Comparison of ENCODE assay signal across 8 cellular contexts in the genomic region with DNA sequence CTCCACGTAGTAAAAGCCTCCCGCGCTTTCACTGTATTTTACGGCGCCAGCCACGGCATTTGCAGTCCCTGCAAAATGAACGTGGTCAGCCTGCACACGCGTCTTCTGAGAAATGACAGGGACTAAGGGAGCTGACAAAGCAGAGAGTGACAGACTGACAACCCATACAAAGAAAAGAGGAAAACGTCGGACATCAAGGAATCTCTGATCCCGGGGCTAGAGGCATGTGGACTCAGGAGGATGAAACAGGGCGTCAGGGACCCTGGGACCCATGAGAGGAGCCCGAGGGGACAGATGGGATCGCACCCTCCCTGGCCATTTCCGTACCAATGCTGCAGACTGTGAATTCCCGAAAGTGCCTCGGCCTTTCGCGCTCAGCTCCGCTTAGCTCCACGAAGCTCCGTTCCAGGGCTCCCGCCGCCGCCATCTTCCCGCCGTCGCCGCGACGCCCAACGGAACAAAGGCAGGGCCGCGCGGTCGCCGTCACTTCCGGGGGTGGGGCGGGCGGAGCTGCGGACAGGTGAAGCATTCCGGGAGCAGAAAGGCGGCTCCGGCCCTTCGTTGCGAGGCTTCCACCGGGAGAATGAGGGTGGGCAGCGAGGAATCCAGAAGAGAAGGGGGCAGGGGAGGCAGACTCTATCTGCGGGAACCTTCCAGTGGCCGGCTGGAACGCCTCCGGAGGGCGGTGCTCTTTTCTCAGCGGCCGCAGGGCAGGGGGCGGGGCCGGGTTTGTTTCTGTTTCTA. TPM values are rescaled to one million over a fixed set of nuclear protein-coding genes. Genes with fewer than 3 reads are reported as not detected.
A peak's percentile ranks its signal among the peaks of the same experiment; 100 is the strongest.
DNase-seq lines count a peak whose midpoint lies in the region; ATAC-seq, FAIRE-seq and TF ChIP-seq lines count a peak whose summit lies in the region.

A gene with protein sequence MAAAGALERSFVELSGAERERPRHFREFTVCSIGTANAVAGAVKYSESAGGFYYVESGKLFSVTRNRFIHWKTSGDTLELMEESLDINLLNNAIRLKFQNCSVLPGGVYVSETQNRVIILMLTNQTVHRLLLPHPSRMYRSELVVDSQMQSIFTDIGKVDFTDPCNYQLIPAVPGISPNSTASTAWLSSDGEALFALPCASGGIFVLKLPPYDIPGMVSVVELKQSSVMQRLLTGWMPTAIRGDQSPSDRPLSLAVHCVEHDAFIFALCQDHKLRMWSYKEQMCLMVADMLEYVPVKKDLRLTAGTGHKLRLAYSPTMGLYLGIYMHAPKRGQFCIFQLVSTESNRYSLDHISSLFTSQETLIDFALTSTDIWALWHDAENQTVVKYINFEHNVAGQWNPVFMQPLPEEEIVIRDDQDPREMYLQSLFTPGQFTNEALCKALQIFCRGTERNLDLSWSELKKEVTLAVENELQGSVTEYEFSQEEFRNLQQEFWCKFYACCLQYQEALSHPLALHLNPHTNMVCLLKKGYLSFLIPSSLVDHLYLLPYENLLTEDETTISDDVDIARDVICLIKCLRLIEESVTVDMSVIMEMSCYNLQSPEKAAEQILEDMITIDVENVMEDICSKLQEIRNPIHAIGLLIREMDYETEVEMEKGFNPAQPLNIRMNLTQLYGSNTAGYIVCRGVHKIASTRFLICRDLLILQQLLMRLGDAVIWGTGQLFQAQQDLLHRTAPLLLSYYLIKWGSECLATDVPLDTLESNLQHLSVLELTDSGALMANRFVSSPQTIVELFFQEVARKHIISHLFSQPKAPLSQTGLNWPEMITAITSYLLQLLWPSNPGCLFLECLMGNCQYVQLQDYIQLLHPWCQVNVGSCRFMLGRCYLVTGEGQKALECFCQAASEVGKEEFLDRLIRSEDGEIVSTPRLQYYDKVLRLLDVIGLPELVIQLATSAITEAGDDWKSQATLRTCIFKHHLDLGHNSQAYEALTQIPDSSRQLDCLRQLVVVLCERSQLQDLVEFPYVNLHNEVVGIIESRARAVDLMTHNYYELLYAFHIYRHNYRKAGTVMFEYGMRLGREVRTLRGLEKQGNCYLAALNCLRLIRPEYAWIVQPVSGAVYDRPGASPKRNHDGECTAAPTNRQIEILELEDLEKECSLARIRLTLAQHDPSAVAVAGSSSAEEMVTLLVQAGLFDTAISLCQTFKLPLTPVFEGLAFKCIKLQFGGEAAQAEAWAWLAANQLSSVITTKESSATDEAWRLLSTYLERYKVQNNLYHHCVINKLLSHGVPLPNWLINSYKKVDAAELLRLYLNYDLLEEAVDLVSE (N-terminal part only) (minus strand): TSS at position 459 of the 744 bp plus-strand sequence. CDS start 32 bp downstream, at position 427.

- TF ChIP-seq CTCF in adrenal gland (IDR thresholded peaks at IDR 0.05) = no peak
- TF ChIP-seq CTCF in type B pancreatic cell (conservative IDR thresholded peaks at IDR 0.05) = no peak

- H3K4me1 ChIP-seq in adrenal gland (replicated peaks in 1 of 2) = peaks cover 8 to 29% of the 10 kb centered on the region in 2 donors

- H3K36me3 Mint-ChIP-seq in T-helper 1 cell treated with Interleukin-12 subunit alpha and Interleukin-12 subunit beta and Interleukin-4 antibody, amounts not matched to agents 30 μg/mL and 1 μg/mL, for 36 hours (ENCODE audit: low read depth) = peaks cover 20% of the 10 kb centered on the region
- H3K36me3 Mint-ChIP-seq in type B pancreatic cell = peaks cover 15% of the 10 kb centered on the region

- TF ChIP-seq POLR2A in GM12891 (IDR thresholded peaks at IDR 0.05; ENCODE audit: low read depth, low read length) (peak; percentile 89), adrenal gland (IDR thresholded peaks at IDR 0.05) (peak; percentile 48 to 70)

- H3K27ac ChIP-seq in adrenal gland = peak within 1 kb of the TSS; percentile 81 to 93 (median 90)

- ATAC-seq in HG02588 (IDR thresholded peaks at IDR 0.05; ENCODE audit: unreplicated experiment) (peak; percentile 80), left cardiac atrium (peak; percentile 94 to 97)

- H3K27me3 Mint-ChIP-seq in T-helper 1 cell treated with Interleukin-12 subunit alpha and Interleukin-12 subunit beta and Interleukin-4 antibody, amounts not matched to agents 30 μg/mL and 1 μg/mL, for 36 hours (ENCODE audit: low read depth) = no peaks in the 10 kb centered on the region
- no peaks in the 10 kb centered on the region for H3K27me3 Mint-ChIP-seq in type B pancreatic cell

- no peaks in the 10 kb centered on the region for H3K9me3 ChIP-seq in adrenal gland (replicated peaks in 1 of 3)

- WGBS in adrenal gland, 4 donors = 0% methylated on average over 20 to 58 of the region's 58 CpGs

- peak within 1 kb of the TSS; percentile 98 for H3K27ac Mint-ChIP-seq in T-helper 1 cell treated with Interleukin-12 subunit alpha and Interleukin-12 subunit beta and Interleukin-4 antibody, amounts not matched to agents 30 μg/mL and 1 μg/mL, for 36 hours
- H3K27ac Mint-ChIP-seq in type B pancreatic cell = peak within 1 kb of the TSS; percentile 99

- peak; percentile 79 for DNase-seq in GM12891 (ENCODE audit: insufficient read length, low spot score)
- peak; percentile 80 for DNase-seq in NCI-H1092 (lab: John Stamatoyannopoulos, UW)
- DNase-seq in adrenal gland = peak; percentile 72 to 88 (median 85)
- DNase-seq in left cardiac atrium = peak; percentile 88
- DNase-seq in posterior cingulate gyrus = peak; percentile 80 to 98 (median 88)
- peak; percentile 91 for DNase-seq in type B pancreatic cell (ENCODE audit: extremely low spot score, unreplicated experiment)

- H3K27me3 ChIP-seq in adrenal gland = no peaks in the 10 kb centered on the region

- FAIRE-seq in GM12891 (lab: Jason Lieb, UNC) = peak; percentile 84

- no peaks in the 10 kb centered on the region for H3K9me3 Mint-ChIP-seq in T-helper 1 cell treated with Interleukin-12 subunit alpha and Interleukin-12 subunit beta and Interleukin-4 antibody, amounts not matched to agents 30 μg/mL and 1 μg/mL, for 36 hours
- H3K9me3 Mint-ChIP-seq in type B pancreatic cell = no peaks in the 10 kb centered on the region

- peaks cover 0 to 6% of the 10 kb centered on the region in 2 donors for H3K36me3 ChIP-seq in adrenal gland (replicated peaks in 1 of 2)

- intact Hi-C loops in adrenal gland (cut with DNase I) (loop anchor here in 1 of 2 donors (10.0 kb wide), 1 partner anchor 83 kb away; a partner anchor contains a TSS), left cardiac atrium (cut with DNase I) (loop anchor here in 1 of 2 donors (10.0 kb wide), 1 partner anchor 473 kb away; a partner anchor contains a TSS), posterior cingulate gyrus (cut with DNase I) (loop anchor here (10.0 kb wide), 2 partner anchors 63 to 203 kb away; a partner anchor contains a TSS)

- H3K4me3 Mint-ChIP-seq in T-helper 1 cell treated with Interleukin-12 subunit alpha and Interleukin-12 subunit beta and Interleukin-4 antibody, amounts not matched to agents 30 μg/mL and 1 μg/mL, for 36 hours = peak within 1 kb of the TSS; percentile 97
- H3K4me3 Mint-ChIP-seq in type B pancreatic cell = peak within 1 kb of the TSS; percentile 99

- peak within 1 kb of the TSS; percentile 69 to 95 (median 85) for H3K4me3 ChIP-seq in adrenal gland

- H3K4me1 Mint-ChIP-seq in T-helper 1 cell treated with Interleukin-12 subunit alpha and Interleukin-12 subunit beta and Interleukin-4 antibody, amounts not matched to agents 30 μg/mL and 1 μg/mL, for 36 hours (ENCODE audit: low read depth) = peaks cover 31% of the 10 kb centered on the region
- H3K4me1 Mint-ChIP-seq in type B pancreatic cell (ENCODE audit: unreplicated experiment) = peaks cover 18% of the 10 kb centered on the region

TF ChIP-seq in GM12891, 5 proteins besides CTCF, POLR2A, EP300 and RAD21:
- TF ChIP-seq POU2F2 (IDR thresholded peaks at IDR 0.05; ENCODE audit: low read depth, low read length) (no peak; the same call in 1 of the 2 replicates), TAF1 (IDR thresholded peaks at IDR 0.05; ENCODE audit: low read depth, low read length) (peak; percentile 80), SPI1 (IDR thresholded peaks at IDR 0.05; ENCODE audit: low read depth, low read length) (no peak), PAX5 (IDR thresholded peaks at IDR 0.05; ENCODE audit: insufficient read depth, low read length, severe bottlenecking) (no peak), POLR2AphosphoS5 (IDR thresholded peaks at IDR 0.05; ENCODE audit: low read depth, low read length) (peak; percentile 77; the same call in 1 of the 2 replicates)
TF ChIP-seq in GM12891: peak in this region for 2.

RNA-seq across cellular contexts. Expression of the gene that starts here (rescaled TPM):
- 23.5 TPM for polyA plus RNA-seq in GM12891 (2012; ENCODE audit: low read depth, missing spikeins)
- total RNA-seq in adrenal gland = 10 to 100 TPM; 10.1 to 28.7 (median 21.4) TPM
- polyA plus RNA-seq in adrenal gland = 10 to 100 TPM; 13.6 to 23.2 (median 15.0) TPM
- 10 to 100 TPM; 13.7 to 18.3 TPM for total RNA-seq in left cardiac atrium
- 50.2 and 69.9 TPM in 2 replicates for total RNA-seq in type B pancreatic cell (ENCODE audit: low replicate concordance)

Comparison
In these comparisons a context has a peak if more than half of its experiments do, and no peak if none do; other contexts are left out.
1. Peak in every context shown above with its lines: DNase-seq, ATAC-seq, H3K4me3 ChIP-seq and H3K27ac ChIP-seq.